Comparison of ENCODE assay signal across 14 cellular contexts in the genomic region with DNA sequence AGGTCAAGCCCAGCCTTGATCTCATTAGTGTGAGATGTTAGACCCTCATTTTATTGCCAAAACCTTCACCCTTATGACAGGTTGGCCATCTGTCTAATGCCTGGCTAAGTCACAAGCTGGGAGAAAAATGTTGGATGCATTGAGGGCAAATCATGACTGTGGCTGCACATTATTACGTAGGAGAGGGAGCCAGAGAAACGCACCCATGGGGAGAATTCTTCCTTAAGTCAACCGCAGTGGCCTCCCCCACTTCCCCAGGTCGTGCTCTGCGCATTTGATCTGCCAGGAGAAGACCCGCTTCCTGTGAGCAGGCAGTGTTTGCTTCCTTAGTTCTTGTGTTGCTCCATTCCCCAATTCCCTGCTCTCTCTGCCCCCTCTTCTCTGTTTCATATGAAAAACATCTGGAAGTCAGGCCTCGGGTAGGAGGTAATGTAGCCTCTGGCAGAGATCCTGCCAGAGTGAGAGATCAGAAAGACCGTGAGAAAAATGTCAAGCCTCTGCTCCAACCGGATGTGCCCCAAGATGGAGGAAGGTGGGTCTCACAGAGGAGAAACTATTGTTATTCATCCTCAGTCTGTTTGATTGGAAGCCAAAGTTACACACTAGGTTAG.
DNase-seq lines count a peak whose midpoint lies in the region; TF ChIP-seq lines count a peak whose summit lies in the region.
"Had no signal": no experiment of that assay in that cellular context is flagged by ENCODE, and none has a peak within 500 bp of the region (broad histone marks: within the 10 kb centered on the region; RNA-seq: fewer than 3 reads in every experiment).

No MANE protein-coding gene starts in this region.

- no peak overlapping the region for H3K4me3 ChIP-seq in HUES64 (ENCODE audit: low read length)

- whole genome bisulfite sequencing in HUES64 = 57% methylated on average over 9 of the region's 9 CpGs

- H3K36me3 ChIP-seq in HUES64 (ENCODE audit: insufficient read depth, low read length) = no peaks in the 10 kb centered on the region

- H3K36me3 Mint-ChIP-seq in type B pancreatic cell = no peaks in the 10 kb centered on the region
- H3K36me3 Mint-ChIP-seq: natural killer cell treated with Interleukin-12 subunit alpha and Interleukin-12 subunit beta and Interleukin-15 and Interleukin-18, amount 100 ng/mL, for 72 hours had no signal

- peak; percentile 79 for DNase-seq in dermis blood vessel endothelial cell
- DNase-seq in left kidney (ENCODE audit: low read depth, low spot score) = peak; percentile 68
- no peak for DNase-seq in type B pancreatic cell (ENCODE audit: extremely low spot score, unreplicated experiment)
- no peak for DNase-seq in stimulated activated CD4-positive, alpha-beta T cell treated with anti-CD3 and anti-CD28 coated beads, Interleukin-12 subunit alpha, Interleukin-12 subunit beta, amount 100 ng/mL, for 4 hours
- no peak for DNase-seq in activated CD4-positive, alpha-beta T cell treated with anti-CD3 and anti-CD28 coated beads for 4 hours
- DNase-seq in GDM1 (lab: John Stamatoyannopoulos, UW) = no peak
- DNase-seq: activated CD8-positive, alpha-beta memory T cell treated with anti-CD3 and anti-CD28 coated beads, Interleukin-2, amount 50 U/mL, for 48 hours; NCI-H2029; OCI-M1; stimulated activated CD4-positive, alpha-beta T cell treated with anti-CD3 and anti-CD28 coated beads, Interleukin-4, amount 100 ng/mL, for 24 hours; T-helper 9 cell had no signal

- no peaks in the 10 kb centered on the region for H3K27me3 Mint-ChIP-seq in type B pancreatic cell
- H3K27me3 Mint-ChIP-seq: central memory CD8-positive, alpha-beta T cell had no signal

- no peaks in the 10 kb centered on the region for H3K9me3 ChIP-seq in HUES64 (ENCODE audit: insufficient read depth, low read depth, low read length)

- no peaks in the 10 kb centered on the region for H3K9me3 Mint-ChIP-seq in type B pancreatic cell
- H3K9me3 Mint-ChIP-seq: central memory CD8-positive, alpha-beta T cell; natural killer cell treated with Interleukin-12 subunit alpha and Interleukin-12 subunit beta and Interleukin-15 and Interleukin-18, amount 100 ng/mL, for 72 hours had no signal

- no peak for TF ChIP-seq CTCF in type B pancreatic cell (conservative IDR thresholded peaks at IDR 0.05)

- H3K27ac Mint-ChIP-seq in type B pancreatic cell = peak overlapping the region; percentile 12
- H3K27ac Mint-ChIP-seq: natural killer cell treated with Interleukin-12 subunit alpha and Interleukin-12 subunit beta and Interleukin-15 and Interleukin-18, amount 100 ng/mL, for 72 hours had no signal

- H3K9ac ChIP-seq in HUES64 (ENCODE audit: low read depth, low read length) = no peak overlapping the region

- peaks cover 24% of the 10 kb centered on the region for H3K4me1 Mint-ChIP-seq in type B pancreatic cell (ENCODE audit: unreplicated experiment)
- H3K4me1 Mint-ChIP-seq: central memory CD8-positive, alpha-beta T cell had no signal

- no peak overlapping the region for H3K4me3 Mint-ChIP-seq in type B pancreatic cell
- H3K4me3 Mint-ChIP-seq: central memory CD8-positive, alpha-beta T cell; natural killer cell treated with Interleukin-12 subunit alpha and Interleukin-12 subunit beta and Interleukin-15 and Interleukin-18, amount 100 ng/mL, for 72 hours had no signal

- peaks cover 7% of the 10 kb centered on the region; the same call in 1 of the 2 replicates for H3K27me3 ChIP-seq in HUES64 (ENCODE audit: insufficient read depth, low read length)

- peak overlapping the region; percentile 28; the same call in 1 of the 2 replicates for H3K27ac ChIP-seq in HUES64 (ENCODE audit: low read depth, low read length)

- peaks cover 43% of the 10 kb centered on the region for H3K4me1 ChIP-seq in HUES64 (ENCODE audit: insufficient read depth, low read length)

Comparison
In these comparisons a context has a peak if more than half of its experiments do, and no peak if none do; other contexts are left out.
1. DNase-seq: peak in dermis blood vessel endothelial cell (single experiment) and left kidney (single experiment); none in type B pancreatic cell (single experiment), stimulated activated CD4-positive, alpha-beta T cell treated with anti-CD3 and anti-CD28 coated beads, Interleukin-12 subunit alpha, Interleukin-12 subunit beta, amount 100 ng/mL, for 4 hours (single experiment), activated CD4-positive, alpha-beta T cell treated with anti-CD3 and anti-CD28 coated beads for 4 hours (0 of 2) and GDM1 (single experiment).